ENCODE assay signal across 1 cellular context in genomic region chr17:79811888-79812205, GRCh38.
TF ChIP-seq lines count a peak whose summit lies in the region.

No MANE protein-coding gene starts in this region.

TF ChIP-seq in SK-N-SH, 30 proteins besides CTCF, POLR2A, EP300 and RAD21 (continued from another document):
- no peak for TF ChIP-seq JUND (IDR thresholded peaks at IDR 0.05)
- no peak for TF ChIP-seq RFX5 (IDR thresholded peaks at IDR 0.05; ENCODE audit: low read length)
- TF ChIP-seq POLR2AphosphoS5 (IDR thresholded peaks at IDR 0.05; ENCODE audit: low read depth, low read length): no peak
- TF ChIP-seq CHD2 (IDR thresholded peaks at IDR 0.05; ENCODE audit: low read length, partially characterized antibody): no peak
- TF ChIP-seq TEAD4 (IDR thresholded peaks at IDR 0.05; ENCODE audit: borderline replicate concordance, insufficient read depth): no peak
